Comparison of ENCODE assay signal across 1 cellular context in the genomic region with DNA sequence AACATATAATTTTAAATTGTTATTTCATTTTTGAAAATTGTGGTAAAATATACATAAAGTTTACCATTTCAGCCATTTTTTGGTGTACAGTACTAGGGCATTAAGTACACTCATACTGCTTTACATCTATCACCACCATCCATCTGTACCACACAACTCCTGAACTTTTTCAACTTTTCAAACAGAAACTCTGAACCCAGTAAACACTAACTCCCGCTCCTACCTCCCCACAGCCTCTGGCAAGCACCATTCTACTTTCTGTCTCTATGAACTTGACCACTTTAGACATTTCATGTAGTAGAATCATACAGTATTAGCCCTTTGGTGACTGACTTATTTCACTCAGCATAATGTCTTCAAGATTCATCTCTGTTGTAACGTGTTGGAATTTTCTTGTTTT.
TF ChIP-seq lines count a peak whose summit lies in the region.

No MANE protein-coding gene starts in this region.

TF ChIP-seq in HepG2, 621 proteins besides CTCF, POLR2A, EP300 and RAD21:
- TF ChIP-seq, protein P1, sequence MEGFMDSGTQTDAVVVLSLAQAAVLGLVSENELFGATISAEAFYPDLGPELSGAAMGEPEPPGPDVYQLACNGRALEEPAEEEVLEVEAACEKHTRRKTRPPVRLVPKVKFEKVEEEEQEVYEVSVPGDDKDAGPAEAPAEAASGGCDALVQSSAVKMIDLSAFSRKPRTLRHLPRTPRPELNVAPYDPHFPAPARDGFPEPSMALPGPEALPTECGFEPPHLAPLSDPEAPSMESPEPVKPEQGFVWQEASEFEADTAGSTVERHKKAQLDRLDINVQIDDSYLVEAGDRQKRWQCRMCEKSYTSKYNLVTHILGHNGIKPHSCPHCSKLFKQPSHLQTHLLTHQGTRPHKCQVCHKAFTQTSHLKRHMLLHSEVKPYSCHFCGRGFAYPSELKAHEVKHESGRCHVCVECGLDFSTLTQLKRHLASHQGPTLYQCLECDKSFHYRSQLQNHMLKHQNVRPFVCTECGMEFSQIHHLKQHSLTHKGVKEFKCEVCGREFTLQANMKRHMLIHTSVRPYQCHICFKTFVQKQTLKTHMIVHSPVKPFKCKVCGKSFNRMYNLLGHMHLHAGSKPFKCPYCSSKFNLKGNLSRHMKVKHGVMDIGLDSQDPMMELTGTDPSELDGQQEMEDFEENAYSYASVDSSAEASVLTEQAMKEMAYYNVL (CRISPR knock-in tag; IDR thresholded peaks at IDR 0.05; ENCODE audit: borderline replicate concordance): 0 out of 2 replicates have a peak, but pooled peaks have one; percentile 35
- TF ChIP-seq SOX5 (CRISPR knock-in tag; IDR thresholded peaks at IDR 0.05; ENCODE audit: borderline replicate concordance) (no peak), REL (CRISPR knock-in tag; conservative IDR thresholded peaks at IDR 0.05) (no peak), SETDB1 (CRISPR knock-in tag; IDR thresholded peaks at IDR 0.05; ENCODE audit: borderline replicate concordance) (no peak), SOX6 (IDR thresholded peaks at IDR 0.05) (no peak), SOX6 (CRISPR knock-in tag; IDR thresholded peaks at IDR 0.05) (peak; percentile 19; the same call in 1 of the 2 replicates), POGZ (CRISPR knock-in tag; IDR thresholded peaks at IDR 0.05) (peak; percentile 52), ZNF10 (CRISPR knock-in tag; IDR thresholded peaks at IDR 0.05; ENCODE audit: borderline replicate concordance, low read depth) (no peak), FOXA3 (CRISPR knock-in tag; IDR thresholded peaks at IDR 0.05) (peak; percentile 27), ZNF251 (CRISPR knock-in tag; IDR thresholded peaks at IDR 0.05) (no peak), ZNF17 (CRISPR knock-in tag; IDR thresholded peaks at IDR 0.05) (no peak), ZMYM4 (CRISPR knock-in tag; IDR thresholded peaks at IDR 0.05) (peak; percentile 40; the same call in 1 of the 2 replicates), HNRNPH1 (optimal IDR thresholded peaks at IDR 0.05; ENCODE audit: low read depth, low read length) (no peak), GATAD2A (CRISPR knock-in tag; IDR thresholded peaks at IDR 0.05) (0 out of 2 replicates have a peak, but pooled peaks have one; percentile 18), SUZ12 (IDR thresholded peaks at IDR 0.05; ENCODE audit: low read depth, low read length) (no peak), ZNF562 (CRISPR knock-in tag; IDR thresholded peaks at IDR 0.05; ENCODE audit: borderline replicate concordance) (no peak), FOXP1 (IDR thresholded peaks at IDR 0.05) (no peak), FOXP1 (CRISPR knock-in tag; IDR thresholded peaks at IDR 0.05) (no peak), HNF4A (CRISPR knock-in tag; IDR thresholded peaks at IDR 0.05) (peak; percentile 59), SMAD9 (CRISPR knock-in tag; IDR thresholded peaks at IDR 0.05) (no peak), SAP130 (CRISPR knock-in tag; IDR thresholded peaks at IDR 0.05; ENCODE audit: low read depth) (peak; percentile 38; the same call in 1 of the 2 replicates)
- TF ChIP-seq, protein P2, sequence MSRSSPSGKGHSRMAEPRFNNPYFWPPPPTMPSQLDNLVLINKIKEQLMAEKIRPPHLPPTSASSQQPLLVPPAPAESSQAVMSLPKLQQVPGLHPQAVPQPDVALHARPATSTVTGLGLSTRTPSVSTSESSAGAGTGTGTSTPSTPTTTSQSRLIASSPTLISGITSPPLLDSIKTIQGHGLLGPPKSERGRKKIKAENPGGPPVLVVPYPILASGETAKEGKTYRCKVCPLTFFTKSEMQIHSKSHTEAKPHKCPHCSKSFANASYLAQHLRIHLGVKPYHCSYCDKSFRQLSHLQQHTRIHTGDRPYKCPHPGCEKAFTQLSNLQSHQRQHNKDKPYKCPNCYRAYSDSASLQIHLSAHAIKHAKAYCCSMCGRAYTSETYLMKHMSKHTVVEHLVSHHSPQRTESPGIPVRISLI (CRISPR knock-in tag; IDR thresholded peaks at IDR 0.05; ENCODE audit: borderline replicate concordance): peak; percentile 42; the same call in 1 of the 2 replicates
- TF ChIP-seq, protein P3, sequence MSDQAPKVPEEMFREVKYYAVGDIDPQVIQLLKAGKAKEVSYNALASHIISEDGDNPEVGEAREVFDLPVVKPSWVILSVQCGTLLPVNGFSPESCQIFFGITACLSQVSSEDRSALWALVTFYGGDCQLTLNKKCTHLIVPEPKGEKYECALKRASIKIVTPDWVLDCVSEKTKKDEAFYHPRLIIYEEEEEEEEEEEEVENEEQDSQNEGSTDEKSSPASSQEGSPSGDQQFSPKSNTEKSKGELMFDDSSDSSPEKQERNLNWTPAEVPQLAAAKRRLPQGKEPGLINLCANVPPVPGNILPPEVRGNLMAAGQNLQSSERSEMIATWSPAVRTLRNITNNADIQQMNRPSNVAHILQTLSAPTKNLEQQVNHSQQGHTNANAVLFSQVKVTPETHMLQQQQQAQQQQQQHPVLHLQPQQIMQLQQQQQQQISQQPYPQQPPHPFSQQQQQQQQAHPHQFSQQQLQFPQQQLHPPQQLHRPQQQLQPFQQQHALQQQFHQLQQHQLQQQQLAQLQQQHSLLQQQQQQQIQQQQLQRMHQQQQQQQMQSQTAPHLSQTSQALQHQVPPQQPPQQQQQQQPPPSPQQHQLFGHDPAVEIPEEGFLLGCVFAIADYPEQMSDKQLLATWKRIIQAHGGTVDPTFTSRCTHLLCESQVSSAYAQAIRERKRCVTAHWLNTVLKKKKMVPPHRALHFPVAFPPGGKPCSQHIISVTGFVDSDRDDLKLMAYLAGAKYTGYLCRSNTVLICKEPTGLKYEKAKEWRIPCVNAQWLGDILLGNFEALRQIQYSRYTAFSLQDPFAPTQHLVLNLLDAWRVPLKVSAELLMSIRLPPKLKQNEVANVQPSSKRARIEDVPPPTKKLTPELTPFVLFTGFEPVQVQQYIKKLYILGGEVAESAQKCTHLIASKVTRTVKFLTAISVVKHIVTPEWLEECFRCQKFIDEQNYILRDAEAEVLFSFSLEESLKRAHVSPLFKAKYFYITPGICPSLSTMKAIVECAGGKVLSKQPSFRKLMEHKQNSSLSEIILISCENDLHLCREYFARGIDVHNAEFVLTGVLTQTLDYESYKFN (CRISPR knock-in tag; conservative IDR thresholded peaks at IDR 0.05): peak; percentile 52; the same call in 1 of the 2 replicates
- TF ChIP-seq, protein P4, sequence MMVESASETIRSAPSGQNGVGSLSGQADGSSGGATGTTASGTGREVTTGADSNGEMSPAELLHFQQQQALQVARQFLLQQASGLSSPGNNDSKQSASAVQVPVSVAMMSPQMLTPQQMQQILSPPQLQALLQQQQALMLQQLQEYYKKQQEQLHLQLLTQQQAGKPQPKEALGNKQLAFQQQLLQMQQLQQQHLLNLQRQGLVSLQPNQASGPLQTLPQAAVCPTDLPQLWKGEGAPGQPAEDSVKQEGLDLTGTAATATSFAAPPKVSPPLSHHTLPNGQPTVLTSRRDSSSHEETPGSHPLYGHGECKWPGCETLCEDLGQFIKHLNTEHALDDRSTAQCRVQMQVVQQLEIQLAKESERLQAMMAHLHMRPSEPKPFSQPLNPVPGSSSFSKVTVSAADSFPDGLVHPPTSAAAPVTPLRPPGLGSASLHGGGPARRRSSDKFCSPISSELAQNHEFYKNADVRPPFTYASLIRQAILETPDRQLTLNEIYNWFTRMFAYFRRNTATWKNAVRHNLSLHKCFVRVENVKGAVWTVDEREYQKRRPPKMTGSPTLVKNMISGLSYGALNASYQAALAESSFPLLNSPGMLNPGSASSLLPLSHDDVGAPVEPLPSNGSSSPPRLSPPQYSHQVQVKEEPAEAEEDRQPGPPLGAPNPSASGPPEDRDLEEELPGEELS (CRISPR knock-in tag; IDR thresholded peaks at IDR 0.05): 0 out of 2 replicates have a peak, but pooled peaks have one; percentile 34
- TF ChIP-seq, protein P5, sequence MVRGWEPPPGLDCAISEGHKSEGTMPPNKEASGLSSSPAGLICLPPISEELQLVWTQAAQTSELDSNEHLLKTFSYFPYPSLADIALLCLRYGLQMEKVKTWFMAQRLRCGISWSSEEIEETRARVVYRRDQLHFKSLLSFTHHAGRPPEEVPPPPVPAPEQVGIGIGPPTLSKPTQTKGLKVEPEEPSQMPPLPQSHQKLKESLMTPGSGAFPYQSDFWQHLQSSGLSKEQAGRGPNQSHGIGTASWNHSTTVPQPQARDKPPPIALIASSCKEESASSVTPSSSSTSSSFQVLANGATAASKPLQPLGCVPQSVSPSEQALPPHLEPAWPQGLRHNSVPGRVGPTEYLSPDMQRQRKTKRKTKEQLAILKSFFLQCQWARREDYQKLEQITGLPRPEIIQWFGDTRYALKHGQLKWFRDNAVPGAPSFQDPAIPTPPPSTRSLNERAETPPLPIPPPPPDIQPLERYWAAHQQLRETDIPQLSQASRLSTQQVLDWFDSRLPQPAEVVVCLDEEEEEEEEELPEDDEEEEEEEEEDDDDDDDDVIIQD (CRISPR knock-in tag; IDR thresholded peaks at IDR 0.05; ENCODE audit: low read depth): peak; percentile 74; the same call in 1 of the 2 replicates
- TF ChIP-seq, protein P6, sequence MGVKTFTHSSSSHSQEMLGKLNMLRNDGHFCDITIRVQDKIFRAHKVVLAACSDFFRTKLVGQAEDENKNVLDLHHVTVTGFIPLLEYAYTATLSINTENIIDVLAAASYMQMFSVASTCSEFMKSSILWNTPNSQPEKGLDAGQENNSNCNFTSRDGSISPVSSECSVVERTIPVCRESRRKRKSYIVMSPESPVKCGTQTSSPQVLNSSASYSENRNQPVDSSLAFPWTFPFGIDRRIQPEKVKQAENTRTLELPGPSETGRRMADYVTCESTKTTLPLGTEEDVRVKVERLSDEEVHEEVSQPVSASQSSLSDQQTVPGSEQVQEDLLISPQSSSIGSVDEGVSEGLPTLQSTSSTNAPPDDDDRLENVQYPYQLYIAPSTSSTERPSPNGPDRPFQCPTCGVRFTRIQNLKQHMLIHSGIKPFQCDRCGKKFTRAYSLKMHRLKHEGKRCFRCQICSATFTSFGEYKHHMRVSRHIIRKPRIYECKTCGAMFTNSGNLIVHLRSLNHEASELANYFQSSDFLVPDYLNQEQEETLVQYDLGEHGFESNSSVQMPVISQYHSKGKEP (CRISPR knock-in tag; IDR thresholded peaks at IDR 0.05): no peak
- TF ChIP-seq, protein P7, sequence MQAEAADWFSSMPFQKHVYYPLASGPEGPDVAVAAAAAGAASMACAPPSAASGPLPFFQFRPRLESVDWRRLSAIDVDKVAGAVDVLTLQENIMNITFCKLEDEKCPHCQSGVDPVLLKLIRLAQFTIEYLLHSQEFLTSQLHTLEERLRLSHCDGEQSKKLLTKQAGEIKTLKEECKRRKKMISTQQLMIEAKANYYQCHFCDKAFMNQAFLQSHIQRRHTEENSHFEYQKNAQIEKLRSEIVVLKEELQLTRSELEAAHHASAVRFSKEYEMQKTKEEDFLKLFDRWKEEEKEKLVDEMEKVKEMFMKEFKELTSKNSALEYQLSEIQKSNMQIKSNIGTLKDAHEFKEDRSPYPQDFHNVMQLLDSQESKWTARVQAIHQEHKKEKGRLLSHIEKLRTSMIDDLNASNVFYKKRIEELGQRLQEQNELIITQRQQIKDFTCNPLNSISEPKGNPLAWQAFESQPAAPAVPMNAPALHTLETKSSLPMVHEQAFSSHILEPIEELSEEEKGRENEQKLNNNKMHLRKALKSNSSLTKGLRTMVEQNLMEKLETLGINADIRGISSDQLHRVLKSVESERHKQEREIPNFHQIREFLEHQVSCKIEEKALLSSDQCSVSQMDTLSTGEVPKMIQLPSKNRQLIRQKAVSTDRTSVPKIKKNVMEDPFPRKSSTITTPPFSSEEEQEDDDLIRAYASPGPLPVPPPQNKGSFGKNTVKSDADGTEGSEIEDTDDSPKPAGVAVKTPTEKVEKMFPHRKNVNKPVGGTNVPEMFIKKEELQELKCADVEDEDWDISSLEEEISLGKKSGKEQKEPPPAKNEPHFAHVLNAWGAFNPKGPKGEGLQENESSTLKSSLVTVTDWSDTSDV (CRISPR knock-in tag; IDR thresholded peaks at IDR 0.05): no peak
- TF ChIP-seq, protein P8, sequence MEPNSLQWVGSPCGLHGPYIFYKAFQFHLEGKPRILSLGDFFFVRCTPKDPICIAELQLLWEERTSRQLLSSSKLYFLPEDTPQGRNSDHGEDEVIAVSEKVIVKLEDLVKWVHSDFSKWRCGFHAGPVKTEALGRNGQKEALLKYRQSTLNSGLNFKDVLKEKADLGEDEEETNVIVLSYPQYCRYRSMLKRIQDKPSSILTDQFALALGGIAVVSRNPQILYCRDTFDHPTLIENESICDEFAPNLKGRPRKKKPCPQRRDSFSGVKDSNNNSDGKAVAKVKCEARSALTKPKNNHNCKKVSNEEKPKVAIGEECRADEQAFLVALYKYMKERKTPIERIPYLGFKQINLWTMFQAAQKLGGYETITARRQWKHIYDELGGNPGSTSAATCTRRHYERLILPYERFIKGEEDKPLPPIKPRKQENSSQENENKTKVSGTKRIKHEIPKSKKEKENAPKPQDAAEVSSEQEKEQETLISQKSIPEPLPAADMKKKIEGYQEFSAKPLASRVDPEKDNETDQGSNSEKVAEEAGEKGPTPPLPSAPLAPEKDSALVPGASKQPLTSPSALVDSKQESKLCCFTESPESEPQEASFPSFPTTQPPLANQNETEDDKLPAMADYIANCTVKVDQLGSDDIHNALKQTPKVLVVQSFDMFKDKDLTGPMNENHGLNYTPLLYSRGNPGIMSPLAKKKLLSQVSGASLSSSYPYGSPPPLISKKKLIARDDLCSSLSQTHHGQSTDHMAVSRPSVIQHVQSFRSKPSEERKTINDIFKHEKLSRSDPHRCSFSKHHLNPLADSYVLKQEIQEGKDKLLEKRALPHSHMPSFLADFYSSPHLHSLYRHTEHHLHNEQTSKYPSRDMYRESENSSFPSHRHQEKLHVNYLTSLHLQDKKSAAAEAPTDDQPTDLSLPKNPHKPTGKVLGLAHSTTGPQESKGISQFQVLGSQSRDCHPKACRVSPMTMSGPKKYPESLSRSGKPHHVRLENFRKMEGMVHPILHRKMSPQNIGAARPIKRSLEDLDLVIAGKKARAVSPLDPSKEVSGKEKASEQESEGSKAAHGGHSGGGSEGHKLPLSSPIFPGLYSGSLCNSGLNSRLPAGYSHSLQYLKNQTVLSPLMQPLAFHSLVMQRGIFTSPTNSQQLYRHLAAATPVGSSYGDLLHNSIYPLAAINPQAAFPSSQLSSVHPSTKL (CRISPR knock-in tag; IDR thresholded peaks at IDR 0.05): 0 out of 2 replicates have a peak, but pooled peaks have one; percentile 20
TF ChIP-seq in HepG2: peak in this region for 13.
